ENCODE assay signal across 1 cellular context in the genomic region with DNA sequence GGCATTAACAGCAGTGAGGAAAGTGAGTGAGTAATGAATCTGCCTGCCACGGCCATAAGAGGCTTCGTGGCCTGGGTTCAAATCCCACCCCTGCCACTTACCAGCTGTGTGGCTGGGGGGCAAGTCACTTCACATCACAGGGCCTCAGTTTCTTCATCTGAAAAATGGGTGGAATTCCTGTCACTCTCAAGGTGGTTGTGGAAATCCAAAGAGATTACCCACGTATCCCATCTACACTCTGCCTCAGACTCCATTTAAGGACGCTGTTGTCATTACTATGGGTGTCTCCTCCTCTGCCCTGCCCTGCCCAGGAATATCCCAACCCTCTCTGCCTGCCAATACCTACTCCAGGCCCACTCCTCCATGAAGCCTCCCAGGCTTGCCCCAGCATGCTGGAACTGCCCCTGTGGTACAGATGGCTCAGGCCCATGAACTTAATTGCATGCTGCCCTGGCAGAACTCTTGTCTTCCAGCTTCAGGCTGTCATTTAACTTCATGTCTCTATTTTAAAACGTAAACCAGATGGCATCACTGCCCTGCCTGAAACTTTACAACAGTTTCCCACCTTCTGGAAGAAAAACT.
TF ChIP-seq lines count a peak whose summit lies in the region.

No MANE protein-coding gene starts in this region.

TF ChIP-seq in A549, 52 proteins besides CTCF, POLR2A, EP300 and RAD21:
- no peak for TF ChIP-seq CHD2 (IDR thresholded peaks at IDR 0.05; ENCODE audit: low read length, partially characterized antibody)
- peak; percentile 47 for TF ChIP-seq ZFP36 (IDR thresholded peaks at IDR 0.05; ENCODE audit: borderline replicate concordance, partially characterized antibody)
